ENCODE assay signal across 15 cellular contexts in the genomic region with DNA sequence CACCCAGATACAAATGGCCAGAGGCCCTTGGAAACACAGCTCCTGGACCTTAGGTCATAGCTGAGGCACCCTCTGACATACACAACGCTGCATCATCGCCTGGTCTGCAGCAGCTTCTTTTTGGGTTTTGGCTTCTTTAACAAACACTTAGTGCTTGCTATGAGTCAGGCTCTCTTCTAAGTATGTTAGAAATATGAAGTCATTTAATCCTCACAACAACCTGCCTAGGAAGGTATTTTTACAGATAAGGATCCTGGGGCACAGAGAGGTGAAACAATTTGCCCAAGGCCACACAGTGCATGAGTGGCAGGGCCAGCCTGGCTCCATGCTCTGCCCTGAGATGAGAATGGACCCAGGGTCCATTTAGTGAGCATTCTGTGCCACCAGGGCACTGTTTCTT.
DNase-seq lines count a peak whose midpoint lies in the region; ATAC-seq and TF ChIP-seq lines count a peak whose summit lies in the region.
"Had no signal": no experiment of that assay in that cellular context is flagged by ENCODE, and none has a peak within 500 bp of the region (broad histone marks: within the 10 kb centered on the region; RNA-seq: fewer than 3 reads in every experiment).

No MANE protein-coding gene starts in this region.

- H3K9me3 ChIP-seq in BLaER1 treated with 17β-estradiol and CSF1 and Interleukin-3, amounts not matched to agents 10 nM and 100 nM (replicated peaks in 1 of 11): no peaks in the 10 kb centered on the region
- H3K9me3 ChIP-seq in IMR-90 (ENCODE audit: control insufficient read depth, insufficient read depth, low read length) (no peaks in the 10 kb centered on the region), mesenchymal stem cell (ENCODE audit: control insufficient read depth, low read length) (no peaks in the 10 kb centered on the region)
- H3K9me3 ChIP-seq: gastrocnemius medialis, prostate gland had no signal

- peak; percentile 49 for DNase-seq in IMR-90
- DNase-seq in caudate nucleus (lab: John Stamatoyannopoulos, UW): no peak
- peak; percentile 13 for DNase-seq in mesenchymal stem cell
- DNase-seq in mesenteric fat pad (ENCODE audit: low spot score): no peak
- DNase-seq in pons (ENCODE audit: low spot score): no peak
- no peak for DNase-seq in DMS 273 treated with DMSO at 0.1 percent for 48 hours (lab: John Stamatoyannopoulos, UW)
- no peak for DNase-seq in COR-L47 (lab: John Stamatoyannopoulos, UW)
- DNase-seq: activated CD4-positive, CD25-positive, alpha-beta regulatory T cell; dermis blood vessel endothelial cell; DND-41; gastrocnemius medialis; NCI-H1436 treated with DMSO at 0.1 percent for 48 hours; NCI-H446 treated with DMSO at 0.1 percent for 48 hours had no signal

- H2BK5ac ChIP-seq in IMR-90 (ENCODE audit: low read depth, low read length, poor library complexity, severe bottlenecking): no peak overlapping the region
- no peak overlapping the region for H2BK5ac ChIP-seq in mesenchymal stem cell (ENCODE audit: low read depth, low read length, poor library complexity, severe bottlenecking)

- no peak overlapping the region for H3K56ac ChIP-seq in IMR-90 (ENCODE audit: extremely low read depth, insufficient read depth, low read length)

- TF ChIP-seq RAD21 in IMR-90 (IDR thresholded peaks at IDR 0.05; ENCODE audit: low read length): no peak

- H3K4me2 ChIP-seq in BLaER1 treated with 17β-estradiol and CSF1 and Interleukin-3, amounts not matched to agents 10 nM and 100 nM: peak overlapping the region in 9 of 11 experiments; percentile 67 to 89 (median 85); a peak in 15 of 22 replicates
- no peak overlapping the region for H3K4me2 ChIP-seq in IMR-90 (ENCODE audit: low read depth, low read length)
- H3K4me2 ChIP-seq in mesenchymal stem cell (ENCODE audit: low read length, poor library complexity, severe bottlenecking): no peak overlapping the region

- H4K8ac ChIP-seq in IMR-90 (ENCODE audit: low read depth in 2 of 2, low read length in 2 of 2) (no peak overlapping the region), mesenchymal stem cell (ENCODE audit: low read length) (no peak overlapping the region)

- H3K4me3 ChIP-seq in BLaER1 treated with 17β-estradiol and CSF1 and Interleukin-3, amounts not matched to agents 10 nM and 100 nM: no peak overlapping the region
- H3K4me3 ChIP-seq in IMR-90 (ENCODE audit: insufficient read depth, low read depth, low read length) (no peak overlapping the region), mesenchymal stem cell (ENCODE audit: insufficient read depth in 1 of 2, low read depth in 1 of 2, low read length in 2 of 2) (no peak overlapping the region)
- H3K4me3 ChIP-seq: gastrocnemius medialis, prostate gland had no signal

- no peak overlapping the region for H2BK20ac ChIP-seq in IMR-90 (ENCODE audit: low read depth, low read length)

- no peaks in the 10 kb centered on the region for H4K20me1 ChIP-seq in BLaER1 treated with 17β-estradiol and CSF1 and Interleukin-3, amounts not matched to agents 10 nM and 100 nM
- no peaks in the 10 kb centered on the region for H4K20me1 ChIP-seq in IMR-90 (ENCODE audit: insufficient read depth, low read length)

- H2BK12ac ChIP-seq in mesenchymal stem cell (ENCODE audit: low read length in 2 of 2): no peak overlapping the region

- H3K4ac ChIP-seq in IMR-90 (ENCODE audit: low read depth, low read length): no peak overlapping the region
- no peak overlapping the region for H3K4ac ChIP-seq in mesenchymal stem cell (ENCODE audit: low read depth in 1 of 2, low read length in 2 of 2)

- intact Hi-C loops in IMR-90 (cut with micrococcal nuclease): no loop called here

- no TSS peak for BruUV-seq in IMR-90 (replicated peaks; lab: Mats Ljungman, UMichigan)

- H3K9ac ChIP-seq in BLaER1 treated with 17β-estradiol and CSF1 and Interleukin-3, amounts not matched to agents 10 nM and 100 nM: no peak overlapping the region
- H3K9ac ChIP-seq in IMR-90 (ENCODE audit: low read depth, low read length) (no peak overlapping the region), mesenchymal stem cell (ENCODE audit: low read length) (peak overlapping the region; percentile 90)

- H2AK5ac ChIP-seq in IMR-90 (ENCODE audit: low read depth, low read length): no peak overlapping the region
- no peak overlapping the region for H2AK5ac ChIP-seq in mesenchymal stem cell (ENCODE audit: low read length, severe bottlenecking)

- no peak for TF ChIP-seq CTCF in IMR-90 (conservative IDR thresholded peaks at IDR 0.05; ENCODE audit: low read depth, low read length)

- WGBS in IMR-90 (ENCODE audit: extremely low coverage in 2 of 2, insufficient read length in 1 of 2), 2 experiments: no CpG with 5 or more reads among the region's 2 CpGs
- WGBS in mesenchymal stem cell: 85% methylated on average over 2 of the region's 2 CpGs

- H3K14ac ChIP-seq in IMR-90 (replicated peaks; ENCODE audit: low read depth, low read length) (no peak overlapping the region), mesenchymal stem cell (ENCODE audit: low read length in 2 of 2) (peak overlapping the region in 1 of 2 experiments; percentile 24)

- H3K23ac ChIP-seq in IMR-90 (ENCODE audit: low read depth, low read length): no peak overlapping the region
- H3K23ac ChIP-seq in mesenchymal stem cell (ENCODE audit: low read length in 2 of 2): no peak overlapping the region

- H3K36me3 ChIP-seq in BLaER1 treated with 17β-estradiol and CSF1 and Interleukin-3, amounts not matched to agents 10 nM and 100 nM: no peaks in the 10 kb centered on the region
- H3K36me3 ChIP-seq in IMR-90 (ENCODE audit: control insufficient read depth, insufficient read depth, low read length): no peaks in the 10 kb centered on the region
- no peaks in the 10 kb centered on the region for H3K36me3 ChIP-seq in mesenchymal stem cell (ENCODE audit: control insufficient read depth in 1 of 2, insufficient read depth in 2 of 2, low read depth in 1 of 2, low read length in 2 of 2)
- H3K36me3 ChIP-seq: gastrocnemius medialis, prostate gland had no signal

- in situ Hi-C loops in IMR-90 (cut with MboI; ENCODE audit: low sequenced_read_pairs): no loop called here

- no peak overlapping the region for H4K5ac ChIP-seq in IMR-90 (ENCODE audit: low read depth, low read length)

- H2AK9ac ChIP-seq in IMR-90 (replicated peaks; ENCODE audit: low read depth, low read length, poor library complexity): no peak overlapping the region

- peaks cover 28 to 79% (median 40%) of the 10 kb centered on the region in 10 experiments for H3K4me1 ChIP-seq in BLaER1 treated with 17β-estradiol and CSF1 and Interleukin-3, amounts not matched to agents 10 nM and 100 nM
- H3K4me1 ChIP-seq in IMR-90 (ENCODE audit: control insufficient read depth, insufficient read depth, low read length) (peaks cover 2% of the 10 kb centered on the region; the same call in 1 of the 2 replicates), mesenchymal stem cell (ENCODE audit: control insufficient read depth, insufficient read depth, low read depth, low read length) (peaks cover 25% of the 10 kb centered on the region)

- no peaks in the 10 kb centered on the region for H3K9me1 ChIP-seq in IMR-90 (ENCODE audit: insufficient read depth, low read length)

- no peaks in the 10 kb centered on the region for H3K27me3 ChIP-seq in BLaER1 treated with 17β-estradiol and CSF1 and Interleukin-3, amounts not matched to agents 10 nM and 100 nM
- H3K27me3 ChIP-seq in IMR-90 (ENCODE audit: control insufficient read depth, insufficient read depth, low read length): peaks cover 5% of the 10 kb centered on the region
- H3K27me3 ChIP-seq in mesenchymal stem cell (ENCODE audit: control insufficient read depth in 1 of 2, insufficient read depth in 1 of 2, low read length in 2 of 2): no peaks in the 10 kb centered on the region
- H3K27me3 ChIP-seq: gastrocnemius medialis had no signal

- POLR2A ChIA-PET in IMR-90 (lab: Charles Lee; ENCODE audit: unreplicated experiment): no interaction called here

- TF ChIP-seq POLR2A in IMR-90 (IDR thresholded peaks at IDR 0.05; ENCODE audit: low read depth, low read length): no peak

- H2BK120ac ChIP-seq in IMR-90 (ENCODE audit: low read depth, low read length) (no peak overlapping the region), mesenchymal stem cell (ENCODE audit: low read depth, low read length) (no peak overlapping the region)

- peak; percentile 42 for ATAC-seq in IMR-90 (ENCODE audit: low read depth)
- ATAC-seq: gastrocnemius medialis had no signal

- dilution Hi-C loops in IMR-90 (cut with HindIII; ENCODE audit: low sequenced_read_pairs, unreplicated experiment): no loop called here

- H4K91ac ChIP-seq in IMR-90 (ENCODE audit: insufficient read depth, low read depth, low read length) (no peak overlapping the region), mesenchymal stem cell (ENCODE audit: low read length) (no peak overlapping the region)

- H2BK15ac ChIP-seq in IMR-90 (ENCODE audit: low read depth, low read length) (no peak overlapping the region), mesenchymal stem cell (ENCODE audit: low read depth, poor library complexity, severe bottlenecking) (no peak overlapping the region)

- CTCF ChIA-PET in IMR-90 (lab: Yijun Ruan, JAX): interaction anchor here (1.0 kb wide), 1 partner anchor 481 kb away, joined by 3 read pairs; no protein-coding TSS in a partner anchor

- peak overlapping the region in 1 of 11 experiments; percentile 79; a peak in 2 of 22 replicates for H3K27ac ChIP-seq in BLaER1 treated with 17β-estradiol and CSF1 and Interleukin-3, amounts not matched to agents 10 nM and 100 nM
- H3K27ac ChIP-seq in IMR-90 (ENCODE audit: insufficient read depth, low read length): no peak overlapping the region
- H3K27ac ChIP-seq in caudate nucleus (ENCODE audit: low read depth, low read length): peak overlapping the region; percentile 79
- H3K27ac ChIP-seq in mesenchymal stem cell (ENCODE audit: low read length, poor library complexity, severe bottlenecking): no peak overlapping the region
- H3K27ac ChIP-seq: gastrocnemius medialis, prostate gland had no signal

- no peaks in the 10 kb centered on the region for H3K79me1 ChIP-seq in IMR-90 (ENCODE audit: low read depth in 1 of 2, low read length in 2 of 2)
- no peaks in the 10 kb centered on the region for H3K79me1 ChIP-seq in mesenchymal stem cell (replicated peaks; ENCODE audit: low read length, poor library complexity, severe bottlenecking)

- H2AFZ ChIP-seq in IMR-90 (replicated peaks; ENCODE audit: low read length, poor library complexity): no peak overlapping the region
- H2AFZ ChIP-seq in mesenchymal stem cell (ENCODE audit: low read depth, low read length): no peak overlapping the region

- no peak overlapping the region for H3K18ac ChIP-seq in IMR-90 (ENCODE audit: low read depth, low read length)
- no peak overlapping the region for H3K18ac ChIP-seq in mesenchymal stem cell (ENCODE audit: low read depth in 1 of 2, low read length in 2 of 2)

TF ChIP-seq in IMR-90, 13 proteins besides CTCF, POLR2A, EP300 and RAD21 (continues in another document):
- TF ChIP-seq, protein P1, sequence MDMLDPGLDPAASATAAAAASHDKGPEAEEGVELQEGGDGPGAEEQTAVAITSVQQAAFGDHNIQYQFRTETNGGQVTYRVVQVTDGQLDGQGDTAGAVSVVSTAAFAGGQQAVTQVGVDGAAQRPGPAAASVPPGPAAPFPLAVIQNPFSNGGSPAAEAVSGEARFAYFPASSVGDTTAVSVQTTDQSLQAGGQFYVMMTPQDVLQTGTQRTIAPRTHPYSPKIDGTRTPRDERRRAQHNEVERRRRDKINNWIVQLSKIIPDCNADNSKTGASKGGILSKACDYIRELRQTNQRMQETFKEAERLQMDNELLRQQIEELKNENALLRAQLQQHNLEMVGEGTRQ (IDR thresholded peaks at IDR 0.05; ENCODE audit: low read depth, low read length): no peak
- TF ChIP-seq SMC3 (IDR thresholded peaks at IDR 0.05; ENCODE audit: low read depth, low read length): no peak

Comparison
In these comparisons a context has a peak if more than half of its experiments do, and no peak if none do; other contexts are left out.
1. H3K4me2 ChIP-seq: peak in BLaER1 treated with 17β-estradiol and CSF1 and Interleukin-3, amounts not matched to agents 10 nM and 100 nM (9 of 11); none in IMR-90 (single experiment) and mesenchymal stem cell (single experiment).
2. DNase-seq: peak in IMR-90 (single experiment) and mesenchymal stem cell (single experiment); none in caudate nucleus (0 of 61), mesenteric fat pad (single experiment), pons (single experiment), DMS 273 treated with DMSO at 0.1 percent for 48 hours (single experiment) and COR-L47 (single experiment).